Comparison of ENCODE assay signal across 18 cellular contexts in the genomic region with DNA sequence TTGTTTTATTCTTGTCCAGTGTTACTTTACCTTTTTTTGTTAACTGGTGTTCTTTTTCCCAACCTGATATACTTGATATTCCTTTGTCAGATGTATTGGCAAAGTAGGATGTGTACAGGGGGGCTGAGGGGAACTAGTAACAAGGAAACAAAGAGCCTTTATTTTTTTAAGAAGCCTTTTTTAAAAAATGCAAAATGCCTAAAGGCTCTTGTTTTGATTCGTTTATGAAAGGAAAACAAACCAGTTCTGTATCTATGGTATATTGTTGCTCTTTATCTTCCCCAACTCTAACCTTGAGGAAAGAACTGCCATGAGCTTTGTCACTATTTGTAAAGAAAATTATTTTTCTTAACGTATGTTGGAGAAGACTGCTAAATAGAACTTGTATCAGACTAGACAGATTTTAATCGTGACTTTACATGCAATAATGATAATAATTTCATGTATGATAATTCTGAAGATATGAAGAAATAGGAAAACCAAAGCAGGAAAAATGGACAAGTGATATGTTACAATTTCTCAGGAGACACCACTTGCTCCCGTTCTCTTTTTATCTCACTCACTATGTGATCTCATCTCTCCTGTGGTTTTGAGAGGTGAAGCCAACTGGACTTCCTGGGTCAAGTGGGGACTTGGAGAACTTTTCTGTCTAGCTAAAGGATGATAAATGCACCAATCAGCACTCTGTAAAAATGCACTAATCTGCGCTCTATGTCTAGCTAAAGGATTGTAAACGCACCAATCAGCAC. TPM values are rescaled to one million over a fixed set of nuclear protein-coding genes. Genes with fewer than 3 reads are reported as not detected.
"Had no signal": no experiment of that assay in that cellular context is flagged by ENCODE, and none has a peak within 500 bp of the region (broad histone marks: within the 10 kb centered on the region; RNA-seq: fewer than 3 reads in every experiment).

No MANE protein-coding gene starts in this region.

- H3K4me1 ChIP-seq: gastrocnemius medialis, left lung, lower lobe of right lung had no signal

- H3K27ac ChIP-seq: coronary artery, gastrocnemius medialis, left lung, lower lobe of right lung had no signal

- H3K27ac Mint-ChIP-seq: naive thymus-derived CD4-positive, alpha-beta T cell had no signal

- H3K36me3 Mint-ChIP-seq: naive thymus-derived CD4-positive, alpha-beta T cell had no signal

- H3K4me3 Mint-ChIP-seq: naive thymus-derived CD4-positive, alpha-beta T cell had no signal

- DNase-seq: effector CD4-positive, alpha-beta T cell; gastrocnemius medialis; glutamatergic neuron; left lung; lower lobe of right lung; mesenchymal stem cell; midbrain; naive thymus-derived CD4-positive, alpha-beta T cell; posterior cingulate gyrus; stimulated activated CD4-positive, alpha-beta T cell treated with anti-CD3 and anti-CD28 coated beads, Interleukin-12 subunit alpha, Interleukin-12 subunit beta, amount 100 ng/mL, for 4 hours; stimulated activated naive CD4-positive, alpha-beta T cell treated with Interleukin-2 at 50 U/mL for 16 hours; trophoblast cell had no signal

- H3K4me3 ChIP-seq: coronary artery, gastrocnemius medialis, left lung, lower lobe of right lung had no signal

- ATAC-seq: esophagus mucosa; gastrocnemius medialis; left lung; lower lobe of right lung; naive thymus-derived CD4-positive, alpha-beta T cell; sciatic nerve had no signal

- H3K27me3 ChIP-seq: gastrocnemius medialis, left lung had no signal

- H3K36me3 ChIP-seq: gastrocnemius medialis, left lung, lower lobe of right lung had no signal

- H3K9me3 ChIP-seq: gastrocnemius medialis, lower lobe of right lung had no signal

RNA-seq across cellular contexts. Expression of gene COL19A1, which starts 22.7 kb away (rescaled TPM):
- total RNA-seq: fibroblast of lung, lower lobe of right lung, osteocyte, pulmonary artery endothelial cell had no signal
